ENCODE assay signal across 9 cellular contexts in the genomic region with DNA sequence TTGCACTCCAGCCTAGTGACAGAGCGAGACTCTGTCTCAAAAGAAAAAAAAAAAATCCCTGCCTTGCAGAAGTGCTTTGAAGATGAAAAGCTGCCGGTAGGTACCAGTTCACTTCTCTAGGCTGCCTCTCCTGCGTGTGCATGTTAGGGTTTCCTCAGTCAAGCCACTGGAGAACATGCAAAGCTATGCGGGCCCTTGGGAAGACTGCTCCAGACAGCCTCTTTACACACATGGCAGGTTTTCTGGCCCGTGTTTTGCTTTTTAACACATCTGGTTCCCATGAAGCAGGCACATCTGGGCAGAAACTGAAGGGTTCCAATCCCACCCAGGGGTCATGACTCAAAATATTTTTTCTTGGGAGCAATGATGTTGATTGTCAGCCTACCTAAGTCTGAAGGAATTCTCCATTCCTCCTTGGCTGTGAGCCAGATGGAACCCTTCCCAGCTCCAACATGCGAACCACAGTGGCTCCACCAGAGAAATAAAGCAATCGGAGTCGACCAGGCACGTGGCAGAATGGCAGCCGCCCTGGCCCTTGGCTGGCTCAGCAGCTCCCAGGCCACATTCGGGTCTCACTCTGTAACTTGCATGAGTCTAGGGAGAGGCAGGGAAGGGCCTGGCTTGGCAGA. TPM values are rescaled to one million over a fixed set of nuclear protein-coding genes. Genes with fewer than 3 reads are reported as not detected.
DNase-seq lines count a peak whose midpoint lies in the region; TF ChIP-seq lines count a peak whose summit lies in the region.
"Had no signal": no experiment of that assay in that cellular context is flagged by ENCODE, and none has a peak within 500 bp of the region (broad histone marks: within the 10 kb centered on the region; RNA-seq: fewer than 3 reads in every experiment).

No MANE protein-coding gene starts in this region.

- DNase-seq in HS-5 (ENCODE audit: low read depth) (peak; percentile 99), breast epithelium (ENCODE audit: low spot score in 2 of 2) (no peak), kidney glomerular epithelial cell (lab: John Stamatoyannopoulos, UW) (peak; percentile 58), hypothalamus (lab: John Stamatoyannopoulos, UW) (no peak), HUDEP-2 (lab: John Stamatoyannopoulos, UW; ENCODE audit: unreplicated experiment in 76 of 76) (no peak)
- DNase-seq in activated CD4-positive, alpha-beta T cell treated with anti-CD3 and anti-CD28 coated beads for 4 hours, result no peak
- DNase-seq: cortex of kidney, NCI-H526 treated with DMSO at 0.1 percent for 48 hours had no signal

- no peak for TF ChIP-seq POLR2A in breast epithelium (IDR thresholded peaks at IDR 0.05)

- WGBS in urinary bladder, result 36% methylated on average over 11 of the region's 11 CpGs

- H3K4me1 ChIP-seq in breast epithelium, result no peaks in the 10 kb centered on the region
- peaks cover 3% of the 10 kb centered on the region for H3K4me1 ChIP-seq in urinary bladder (ENCODE audit: insufficient read depth)

- H3K4me3 ChIP-seq in breast epithelium (no peak overlapping the region), urinary bladder (ENCODE audit: low read depth, low read length) (no peak overlapping the region)

- no peaks in the 10 kb centered on the region for H3K27me3 ChIP-seq in breast epithelium

- peak overlapping the region; percentile 0 to 21 for H3K27ac ChIP-seq in breast epithelium
- peak overlapping the region; percentile 0 for H3K27ac ChIP-seq in urinary bladder (ENCODE audit: low read depth)

- no peaks in the 10 kb centered on the region for H3K9me3 ChIP-seq in breast epithelium

- intact Hi-C loops in breast epithelium (cut with DNase I; ENCODE audit: low total_unique reads), result no loop called here

- TF ChIP-seq CTCF in breast epithelium (IDR thresholded peaks at IDR 0.05), result no peak

- no peaks in the 10 kb centered on the region for H3K36me3 ChIP-seq in breast epithelium
- H3K36me3 ChIP-seq in urinary bladder (ENCODE audit: insufficient read depth), result no peaks in the 10 kb centered on the region

RNA-seq across cellular contexts. Expression of gene MGLL, which starts 29.5 kb away (rescaled TPM):
- total RNA-seq in breast epithelium (10 to 100 TPM; 25.8 to 79.5 (median 30.2) TPM), urinary bladder (23.4 TPM)
- 83.0 TPM for polyA plus RNA-seq in urinary bladder

Comparison
In these comparisons a context has a peak if more than half of its experiments do, and no peak if none do; other contexts are left out.
1. DNase-seq: peak in HS-5 (single experiment) and kidney glomerular epithelial cell (single experiment); none in breast epithelium (0 of 2), hypothalamus (0 of 51), HUDEP-2 (0 of 76) and activated CD4-positive, alpha-beta T cell treated with anti-CD3 and anti-CD28 coated beads for 4 hours (0 of 2).